ENCODE assay signal across 10 cellular contexts in genomic region chr7:95395755-95396135, GRCh38. TPM values are rescaled to one million over a fixed set of nuclear protein-coding genes. Genes with fewer than 3 reads are reported as not detected.
DNase-seq lines count a peak whose midpoint lies in the region; ATAC-seq and TF ChIP-seq lines count a peak whose summit lies in the region.
"Had no signal": no experiment of that assay in that cellular context is flagged by ENCODE, and none has a peak within 500 bp of the region (broad histone marks: within the 10 kb centered on the region; RNA-seq: fewer than 3 reads in every experiment).

No MANE protein-coding gene starts in this region.

- H3K4me3 ChIP-seq in esophagus (ENCODE audit: low read depth in 1 of 2, low read length in 2 of 2), result peak overlapping the region; percentile 49 to 71
- H3K4me3 ChIP-seq in sigmoid colon, result peak overlapping the region in 3 of 4 donors; percentile 46 to 56 (median 53)

- H3K27ac ChIP-seq in esophagus (ENCODE audit: low read depth in 2 of 2, low read length in 1 of 2), result no peak overlapping the region
- H3K27ac ChIP-seq in sigmoid colon, result no peak overlapping the region

- H3K4me1 ChIP-seq in esophagus (ENCODE audit: control insufficient read depth in 2 of 2, insufficient read depth in 2 of 2, low read length in 1 of 2) (no peaks in the 10 kb centered on the region), sigmoid colon (peaks cover 0 to 12% (median 5%) of the 10 kb centered on the region in 4 donors)

- ATAC-seq in GM21390 (IDR thresholded peaks at IDR 0.05; ENCODE audit: unreplicated experiment), result no peak

- DNase-seq in NCI-H146 (lab: John Stamatoyannopoulos, UW), result peak; percentile 19
- no peak for DNase-seq in NCI-H146 treated with DMSO at 0.1 percent for 48 hours (lab: John Stamatoyannopoulos, UW; ENCODE audit: unreplicated experiment)
- peak; percentile 34 for DNase-seq in NCI-H69 (lab: John Stamatoyannopoulos, UW)
- DNase-seq in sigmoid colon, result no peak
- DNase-seq in DMS153 (lab: John Stamatoyannopoulos, UW), result no peak
- no peak for DNase-seq in stimulated activated CD4-positive, alpha-beta T cell treated with anti-CD3 and anti-CD28 coated beads, Interleukin-4, amount 100 ng/mL, for 1 hour
- DNase-seq: 8988T, mesenchymal stem cell had no signal

- WGBS in esophagus, 2 donors, result 68 to 72% methylated on average over 11 of the region's 11 CpGs
- 68 to 74% methylated on average over 11 of the region's 11 CpGs for WGBS in sigmoid colon, 2 donors

- TF ChIP-seq POLR2A in sigmoid colon (IDR thresholded peaks at IDR 0.05), result no peak

- no peak for TF ChIP-seq EP300 in sigmoid colon (IDR thresholded peaks at IDR 0.05)

- no peaks in the 10 kb centered on the region for H3K9me3 ChIP-seq in esophagus (ENCODE audit: control insufficient read depth in 2 of 2, insufficient read depth in 1 of 2, low read depth in 1 of 2, low read length in 1 of 2)
- no peaks in the 10 kb centered on the region for H3K9me3 ChIP-seq in sigmoid colon

- intact Hi-C loops in sigmoid colon (cut with DNase I), result loop anchor here (5.0 to 10.0 kb wide), 2 partner anchors 37 to 79 kb away; no protein-coding TSS in a partner anchor

- no peak for TF ChIP-seq CTCF in sigmoid colon (IDR thresholded peaks at IDR 0.05)

- no peaks in the 10 kb centered on the region for H3K36me3 ChIP-seq in esophagus (ENCODE audit: control insufficient read depth in 2 of 2, insufficient read depth in 2 of 2, low read length in 1 of 2)
- no peaks in the 10 kb centered on the region for H3K36me3 ChIP-seq in sigmoid colon

- H3K27me3 ChIP-seq in esophagus (ENCODE audit: control insufficient read depth in 1 of 2, insufficient read depth in 2 of 2, low read length in 2 of 2) (no peaks in the 10 kb centered on the region), sigmoid colon (peaks cover 0 to 13% (median 0%) of the 10 kb centered on the region in 3 donors)

RNA-seq across cellular contexts. Expression of gene PON3, which starts 0.4 kb away (rescaled TPM):
- 1 to 10 TPM in 1 of 2 donors, under 1 TPM in 1; 0.71 to 1.2 TPM for polyA plus RNA-seq in esophagus
- total RNA-seq in sigmoid colon, result 1 to 10 TPM in 3 of 4 donors, under 1 TPM in 1; 0.68 to 1.7 (median 1.5) TPM
- 1 to 10 TPM; 1.8 to 2.3 (median 2.1) TPM for polyA plus RNA-seq in sigmoid colon

RNA-seq across cellular contexts. Expression of gene PON2, which starts 39.1 kb away (rescaled TPM):
- polyA plus RNA-seq in esophagus, result 10 to 100 TPM; 19.8 to 26.2 TPM
- total RNA-seq in sigmoid colon, result 100 to 1,000 TPM in 1 of 4 donors, 10 to 100 TPM in 3; 66.3 to 103 (median 84.2) TPM
- polyA plus RNA-seq in sigmoid colon, result 10 to 100 TPM; 37.2 to 82.6 (median 41.8) TPM

Comparison
In these comparisons a context has a peak if more than half of its experiments do, and no peak if none do; other contexts are left out.
1. DNase-seq: peak in NCI-H146 (single experiment) and NCI-H69 (single experiment); none in NCI-H146 treated with DMSO at 0.1 percent for 48 hours (single experiment), sigmoid colon (single experiment), DMS153 (single experiment) and stimulated activated CD4-positive, alpha-beta T cell treated with anti-CD3 and anti-CD28 coated beads, Interleukin-4, amount 100 ng/mL, for 1 hour (single experiment).